Comparison of ENCODE assay signal across 8 cellular contexts in the genomic region with DNA sequence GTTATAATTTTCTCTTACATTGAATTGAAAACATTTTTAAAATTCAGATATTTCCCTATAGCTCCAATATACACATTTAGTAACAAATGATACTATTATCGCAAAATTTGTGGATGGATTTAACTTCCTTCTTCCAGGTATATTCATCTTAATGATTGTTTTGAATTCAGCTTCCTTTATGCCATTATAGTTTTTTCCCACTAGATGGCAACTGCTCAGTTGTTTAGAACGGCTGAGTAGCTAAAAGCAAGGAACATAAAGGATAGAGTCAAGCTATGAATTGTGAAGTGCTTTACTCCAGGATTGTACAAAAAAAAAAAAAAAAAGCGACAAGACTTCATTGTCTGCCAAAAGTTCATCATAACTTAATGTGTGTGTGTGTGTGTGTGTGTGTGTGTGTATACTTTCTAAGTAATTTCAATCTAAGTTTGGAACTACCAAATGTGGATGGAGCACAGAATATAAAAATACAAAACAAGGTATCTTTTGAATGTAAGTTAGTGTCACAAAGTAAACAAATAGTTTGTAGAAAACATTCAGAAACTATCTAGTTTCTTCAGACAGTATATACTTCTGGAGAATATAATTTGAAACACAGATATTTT.
A peak's percentile ranks its signal among the peaks of the same experiment; 100 is the strongest.
DNase-seq lines count a peak whose midpoint lies in the region; ATAC-seq and TF ChIP-seq lines count a peak whose summit lies in the region.

No MANE protein-coding gene starts in this region.

- no peak overlapping the region for H3K4me3 ChIP-seq in heart left ventricle

- H3K36me3 ChIP-seq in heart left ventricle, result no peaks in the 10 kb centered on the region

- H3K36me3 Mint-ChIP-seq in immature natural killer cell, result no peaks in the 10 kb centered on the region

- no peaks in the 10 kb centered on the region for H3K9me3 ChIP-seq in heart left ventricle

- no peak for TF ChIP-seq POLR2A in heart left ventricle (IDR thresholded peaks at IDR 0.05)

- peaks cover 0 to 33% (median 20%) of the 10 kb centered on the region in 6 donors for H3K9me3 Mint-ChIP-seq in immature natural killer cell

- DNase-seq in heart left ventricle (no peak), Right ventricle myocardium inferior (ENCODE audit: missing footprints) (no peak), NCI-H345 (lab: John Stamatoyannopoulos, UW) (peak; percentile 55), dedifferentiated amniotic fluid mesenchymal stem cell (ENCODE audit: extremely low spot score) (peak; percentile 51), non-pigmented ciliary epithelial cell (ENCODE audit: low read depth) (peak; percentile 13), immature natural killer cell (no peak)

- H3K27me3 Mint-ChIP-seq in immature natural killer cell (ENCODE audit: low read depth in 3 of 3), result no peaks in the 10 kb centered on the region

- 16 to 18% (median 18%) methylated on average over 3 of the region's 3 CpGs for WGBS in heart left ventricle, 4 donors

- H3K27ac ChIP-seq in heart left ventricle, result no peak overlapping the region

- H3K4me1 ChIP-seq in heart left ventricle, result no peaks in the 10 kb centered on the region

- H3K4me1 Mint-ChIP-seq in immature natural killer cell, result no peaks in the 10 kb centered on the region

- peak in 11 of 12 donors; percentile 11 to 57 (median 43) for TF ChIP-seq CTCF in heart left ventricle (IDR thresholded peaks at IDR 0.05)

- no peak overlapping the region for H3K4me3 Mint-ChIP-seq in immature natural killer cell

- no peak for ATAC-seq in heart left ventricle
- no peak for ATAC-seq in Right ventricle myocardium inferior
- no peak for ATAC-seq in HG02938 (IDR thresholded peaks at IDR 0.05; ENCODE audit: unreplicated experiment)
- ATAC-seq in GM21723 (IDR thresholded peaks at IDR 0.05; ENCODE audit: unreplicated experiment), result no peak

- no peak overlapping the region for H3K27ac Mint-ChIP-seq in immature natural killer cell

- intact Hi-C loops in heart left ventricle (cut with DNase I), result no loop called here
- intact Hi-C loops in Right ventricle myocardium inferior (cut with DNase I), result loop anchor here (10.0 kb wide), 1 partner anchor 144 kb away; no protein-coding TSS in a partner anchor

- H3K27me3 ChIP-seq in heart left ventricle, result no peaks in the 10 kb centered on the region

Comparison
In these comparisons a context has a peak if more than half of its experiments do, and no peak if none do; other contexts are left out.
1. DNase-seq: peak in NCI-H345 (single experiment), dedifferentiated amniotic fluid mesenchymal stem cell (single experiment) and non-pigmented ciliary epithelial cell (single experiment); none in heart left ventricle (0 of 5), Right ventricle myocardium inferior (single experiment) and immature natural killer cell (0 of 3).